Comparison of ENCODE assay signal across 8 cellular contexts in genomic region chr1:198932351-198932991, GRCh38.
DNase-seq lines count a peak whose midpoint lies in the region; ATAC-seq and TF ChIP-seq lines count a peak whose summit lies in the region.

No MANE protein-coding gene starts in this region.

- H3K27me3 ChIP-seq in brain microvascular endothelial cell (replicated peaks): no peaks in the 10 kb centered on the region
- no peaks in the 10 kb centered on the region for H3K27me3 ChIP-seq in prostate gland (replicated peaks; ENCODE audit: insufficient read depth)

- POLR2A ChIA-PET in GM10248 (lab: Yijun Ruan, JAX): no interaction called here

- H3K27ac Mint-ChIP-seq in natural killer cell: no peak overlapping the region

- DNase-seq in EH (ENCODE audit: low read depth): peak; percentile 42
- DNase-seq in NCI-H2081 (lab: John Stamatoyannopoulos, UW): peak; percentile 29 to 69
- no peak for DNase-seq in brain microvascular endothelial cell
- no peak for DNase-seq in natural killer cell
- no peak for DNase-seq in GM10248 (ENCODE audit: extremely low spot score)
- no peak for DNase-seq in DMS79 (lab: John Stamatoyannopoulos, UW)
- no peak for DNase-seq in prostate gland (ENCODE audit: low spot score)

- intact Hi-C loops in natural killer cell (cut with micrococcal nuclease): loop anchor here (10.0 kb wide), 3 partner anchors 48 to 768 kb away; no protein-coding TSS in a partner anchor
- intact Hi-C loops in prostate gland (cut with DNase I): no loop called here

- H3K4me1 Mint-ChIP-seq in natural killer cell: peaks cover 38% of the 10 kb centered on the region in 2 donors

- CTCF ChIA-PET in GM10248 (lab: Yijun Ruan, JAX): no interaction called here

- H3K36me3 Mint-ChIP-seq in natural killer cell: no peaks in the 10 kb centered on the region

- no peaks in the 10 kb centered on the region for H3K9me3 ChIP-seq in prostate gland

- H3K27me3 Mint-ChIP-seq in natural killer cell (ENCODE audit: low read depth in 2 of 2): no peaks in the 10 kb centered on the region

- H3K27ac ChIP-seq in brain microvascular endothelial cell (peak overlapping the region; percentile 52), prostate gland (no peak overlapping the region)

- no peaks in the 10 kb centered on the region for H3K4me1 ChIP-seq in prostate gland (replicated peaks)

- in situ Hi-C loops in brain microvascular endothelial cell (cut with HindIII; ENCODE audit: low pct_ligation_motif_present, low sequenced_read_pairs): no loop called here

- no peaks in the 10 kb centered on the region for H3K9me3 Mint-ChIP-seq in natural killer cell

- peak overlapping the region; percentile 81 for H3K4me3 ChIP-seq in brain microvascular endothelial cell (ENCODE audit: low read depth, low read length)
- H3K4me3 ChIP-seq in prostate gland: no peak overlapping the region

- no peak for TF ChIP-seq POLR2A in prostate gland (IDR thresholded peaks at IDR 0.05)

- ATAC-seq in natural killer cell: no peak
- no peak for ATAC-seq in GM21619 (IDR thresholded peaks at IDR 0.05; ENCODE audit: unreplicated experiment)

- H3K36me3 ChIP-seq in brain microvascular endothelial cell (replicated peaks) (peaks cover 5% of the 10 kb centered on the region), prostate gland (no peaks in the 10 kb centered on the region)

- 60% methylated on average over 6 of the region's 6 CpGs for WGBS in prostate gland

- peak overlapping the region; percentile 92 for H3K4me3 Mint-ChIP-seq in natural killer cell

- TF ChIP-seq CTCF in brain microvascular endothelial cell (IDR thresholded peaks at IDR 0.05; ENCODE audit: low read depth, low read length, missing control alignments): no peak
- TF ChIP-seq CTCF in natural killer cell (IDR thresholded peaks at IDR 0.05): no peak
- no peak for TF ChIP-seq CTCF in GM10248 (IDR thresholded peaks at IDR 0.05; ENCODE audit: control extremely low read depth, extremely low read depth, low read depth, missing control alignments)
- no peak for TF ChIP-seq CTCF in prostate gland (IDR thresholded peaks at IDR 0.05)

Comparison
In these comparisons a context has a peak if more than half of its experiments do, and no peak if none do; other contexts are left out.
1. DNase-seq: peak in EH (single experiment) and NCI-H2081 (2 of 2); none in brain microvascular endothelial cell (single experiment), natural killer cell (single experiment), GM10248 (single experiment), DMS79 (single experiment) and prostate gland (single experiment).